ENCODE assay signal across 8 cellular contexts in the genomic region with DNA sequence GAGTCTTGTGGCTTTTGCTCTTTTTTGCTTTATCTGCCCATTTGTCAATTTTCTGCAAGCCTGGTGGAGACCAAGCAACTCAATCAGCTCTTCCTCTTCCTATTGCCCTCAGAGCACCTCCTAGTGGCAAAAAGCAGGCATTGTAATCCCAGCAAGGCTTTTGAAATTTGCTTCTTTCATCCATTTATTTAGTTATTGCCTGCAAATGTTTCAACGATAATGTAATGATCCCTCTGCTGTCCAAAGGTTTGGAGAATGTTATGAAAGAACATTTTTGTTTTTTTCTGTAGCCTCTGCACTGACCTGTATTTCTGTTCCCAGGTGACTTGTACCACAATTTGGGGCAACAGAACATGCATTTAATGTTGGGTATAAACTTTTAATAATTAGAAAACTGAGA.
A peak's percentile ranks its signal among the peaks of the same experiment; 100 is the strongest.
DNase-seq lines count a peak whose midpoint lies in the region; ATAC-seq, FAIRE-seq and TF ChIP-seq lines count a peak whose summit lies in the region.

No MANE protein-coding gene starts in this region.

- no peak overlapping the region for H3K4me3 Mint-ChIP-seq in CD8-positive, alpha-beta memory T cell
- H3K4me3 Mint-ChIP-seq in activated naive CD8-positive, alpha-beta T cell treated with anti-CD3 and anti-CD28 coated beads, Interleukin-2, amount 10 ng/mL, durations not matched to agents 7 days and 5 days = no peak overlapping the region

- no peaks in the 10 kb centered on the region for H3K36me3 ChIP-seq in CD8-positive, alpha-beta memory T cell (ENCODE audit: insufficient read depth, low read length)
- H3K36me3 ChIP-seq in Karpas-422 (ENCODE audit: insufficient read depth, low read length) (no peaks in the 10 kb centered on the region), lung (ENCODE audit: control insufficient read depth in 2 of 2, insufficient read depth in 2 of 2, low read length in 2 of 2) (no peaks in the 10 kb centered on the region)

- 53 to 74% methylated on average over 1 of the region's 1 CpG for WGBS in lung, 2 donors

- H3K9me2 ChIP-seq in Karpas-422 (replicated peaks; ENCODE audit: insufficient read depth, low read length) = no peaks in the 10 kb centered on the region

- no peaks in the 10 kb centered on the region for H3K36me3 Mint-ChIP-seq in CD8-positive, alpha-beta memory T cell
- no peaks in the 10 kb centered on the region for H3K36me3 Mint-ChIP-seq in activated naive CD8-positive, alpha-beta T cell treated with anti-CD3 and anti-CD28 coated beads, Interleukin-2, amount 10 ng/mL, durations not matched to agents 7 days and 5 days

- H3K4me3 ChIP-seq in CD8-positive, alpha-beta memory T cell (ENCODE audit: low read length) = no peak overlapping the region
- no peak overlapping the region for H3K4me3 ChIP-seq in Karpas-422 (ENCODE audit: low read length)
- no peak overlapping the region for H3K4me3 ChIP-seq in lung

- H3K27ac ChIP-seq in CD8-positive, alpha-beta memory T cell (ENCODE audit: low read depth, low read length) = no peak overlapping the region
- H3K27ac ChIP-seq in Karpas-422 (ENCODE audit: low read length) (no peak overlapping the region), lung (ENCODE audit: low read depth in 1 of 2, low read length in 1 of 2) (no peak overlapping the region)

- ATAC-seq in activated naive CD8-positive, alpha-beta T cell treated with anti-CD3 and anti-CD28 coated beads, Interleukin-2, amount 10 ng/mL, durations not matched to agents 7 days and 5 days (ENCODE audit: low read depth) = peak; percentile 39
- no peak for ATAC-seq in lung (ENCODE audit: insufficient read depth, low FRiP score)
- no peak for ATAC-seq in GM21737 (IDR thresholded peaks at IDR 0.05; ENCODE audit: unreplicated experiment)
- no peak for ATAC-seq in GM21723 (IDR thresholded peaks at IDR 0.05; ENCODE audit: unreplicated experiment)

- CTCF ChIA-PET in CD8-positive, alpha-beta memory T cell (lab: Charles Lee) = no interaction called here

- H4K20me1 ChIP-seq in Karpas-422 (ENCODE audit: insufficient read depth, low read depth, low read length) = no peaks in the 10 kb centered on the region

- H3K9me3 ChIP-seq in CD8-positive, alpha-beta memory T cell (ENCODE audit: low read length) = no peaks in the 10 kb centered on the region
- H3K9me3 ChIP-seq in Karpas-422 (ENCODE audit: low read length) = no peaks in the 10 kb centered on the region
- H3K9me3 ChIP-seq in lung (ENCODE audit: control insufficient read depth in 2 of 2, insufficient read depth in 1 of 2, low read length in 1 of 2) = no peaks in the 10 kb centered on the region

- no peak overlapping the region for H2AFZ ChIP-seq in Karpas-422 (ENCODE audit: low read length)

- POLR2A ChIA-PET in CD8-positive, alpha-beta memory T cell (lab: Charles Lee) = no interaction called here
- POLR2A ChIA-PET in activated naive CD8-positive, alpha-beta T cell treated with anti-CD3 and anti-CD28 coated beads, Interleukin-2, amount 10 ng/mL, durations not matched to agents 7 days and 5 days (lab: Charles Lee) = no interaction called here

- FAIRE-seq in GM18507 (lab: Jason Lieb, UNC) = peak; percentile 70

- no peaks in the 10 kb centered on the region for H3K27me3 ChIP-seq in CD8-positive, alpha-beta memory T cell (ENCODE audit: insufficient read depth, low read length, poor library complexity, severe bottlenecking)
- H3K27me3 ChIP-seq in Karpas-422 (ENCODE audit: low read length) = no peaks in the 10 kb centered on the region
- H3K27me3 ChIP-seq in lung (ENCODE audit: control insufficient read depth, insufficient read depth) = no peaks in the 10 kb centered on the region

- H3K4me2 ChIP-seq in Karpas-422 (ENCODE audit: low read depth, low read length, poor library complexity, severe bottlenecking) = no peak overlapping the region

- peak; percentile 3 for TF ChIP-seq CTCF in lung (IDR thresholded peaks at IDR 0.05; ENCODE audit: control extremely low read depth, extremely low read depth)

- no peak overlapping the region for H3K27ac Mint-ChIP-seq in CD8-positive, alpha-beta memory T cell
- H3K27ac Mint-ChIP-seq in activated naive CD8-positive, alpha-beta T cell treated with anti-CD3 and anti-CD28 coated beads, Interleukin-2, amount 10 ng/mL, durations not matched to agents 7 days and 5 days = no peak overlapping the region

- DNase-seq in CD8-positive, alpha-beta memory T cell = peak in 3 of 5 donors; percentile 7 to 48 (median 7)
- DNase-seq in GM18507 (ENCODE audit: extremely low spot score, insufficient read length, low read depth) = peak; percentile 7
- DNase-seq in Karpas-422 = peak; percentile 84
- DNase-seq in activated naive CD8-positive, alpha-beta T cell treated with anti-CD3 and anti-CD28 coated beads, Interleukin-2, amount 10 ng/mL, durations not matched to agents 7 days and 5 days = no peak
- DNase-seq in lung (ENCODE audit: low spot score) = no peak
- DNase-seq in NCI-H1048 (lab: John Stamatoyannopoulos, UW) = no peak

- H3K4me1 Mint-ChIP-seq in CD8-positive, alpha-beta memory T cell = peaks cover 0 to 5% (median 0%) of the 10 kb centered on the region in 3 donors
- H3K4me1 Mint-ChIP-seq in activated naive CD8-positive, alpha-beta T cell treated with anti-CD3 and anti-CD28 coated beads, Interleukin-2, amount 10 ng/mL, durations not matched to agents 7 days and 5 days = peaks cover 4% of the 10 kb centered on the region

- H3K27me3 Mint-ChIP-seq in CD8-positive, alpha-beta memory T cell = peaks cover 3 to 16% of the 10 kb centered on the region in 2 donors
- peaks cover 18% of the 10 kb centered on the region for H3K27me3 Mint-ChIP-seq in activated naive CD8-positive, alpha-beta T cell treated with anti-CD3 and anti-CD28 coated beads, Interleukin-2, amount 10 ng/mL, durations not matched to agents 7 days and 5 days

- H3K79me2 ChIP-seq in Karpas-422 (ENCODE audit: low read length) = no peaks in the 10 kb centered on the region

- H3K4me1 ChIP-seq in CD8-positive, alpha-beta memory T cell (ENCODE audit: insufficient read depth, low read length) = no peaks in the 10 kb centered on the region
- no peaks in the 10 kb centered on the region for H3K4me1 ChIP-seq in Karpas-422 (ENCODE audit: low read length)
- peaks cover 0 to 3% of the 10 kb centered on the region in 2 donors for H3K4me1 ChIP-seq in lung (ENCODE audit: control insufficient read depth in 2 of 2, insufficient read depth in 2 of 2, low read length in 2 of 2)

- H3K9ac ChIP-seq in Karpas-422 (ENCODE audit: low read length) = no peak overlapping the region

- H3K9me3 Mint-ChIP-seq in CD8-positive, alpha-beta memory T cell = no peaks in the 10 kb centered on the region
- H3K9me3 Mint-ChIP-seq in activated naive CD8-positive, alpha-beta T cell treated with anti-CD3 and anti-CD28 coated beads, Interleukin-2, amount 10 ng/mL, durations not matched to agents 7 days and 5 days = no peaks in the 10 kb centered on the region

Comparison
In these comparisons a context has a peak if more than half of its experiments do, and no peak if none do; other contexts are left out.
1. DNase-seq: peak in CD8-positive, alpha-beta memory T cell (3 of 5), GM18507 (single experiment) and Karpas-422 (single experiment); none in activated naive CD8-positive, alpha-beta T cell treated with anti-CD3 and anti-CD28 coated beads, Interleukin-2, amount 10 ng/mL, durations not matched to agents 7 days and 5 days (single experiment), lung (single experiment) and NCI-H1048 (single experiment).